In genomic region chr17:42087736-42088705, GRCh38 we compare ENCODE assay signal across 1 cellular context.
TF ChIP-seq lines count a peak whose summit lies in the region.

No MANE protein-coding gene starts in this region.

TF ChIP-seq in HepG2, 621 proteins besides CTCF, POLR2A, EP300 and RAD21 (continued from another document and continues in another):
- TF ChIP-seq SSRP1 (CRISPR knock-in tag; IDR thresholded peaks at IDR 0.05) (peak; percentile 87), ZFP91 (CRISPR knock-in tag; IDR thresholded peaks at IDR 0.05; ENCODE audit: borderline replicate concordance) (peak; percentile 81; the same call in 1 of the 2 replicates), NCOA2 (CRISPR knock-in tag; IDR thresholded peaks at IDR 0.05) (peak; percentile 81), SRSF9 (IDR thresholded peaks at IDR 0.05; ENCODE audit: borderline replicate concordance, insufficient read depth, low read depth, low read length, poor library complexity, severe bottlenecking) (no peak), SNAPC5 (CRISPR knock-in tag; IDR thresholded peaks at IDR 0.05; ENCODE audit: borderline replicate concordance) (no peak), THRA (CRISPR knock-in tag; IDR thresholded peaks at IDR 0.05; ENCODE audit: borderline replicate concordance) (peak; percentile 53), ZNF619 (CRISPR knock-in tag; IDR thresholded peaks at IDR 0.05) (peak; percentile 60; the same call in 1 of the 2 replicates), GZF1 (CRISPR knock-in tag; IDR thresholded peaks at IDR 0.05) (no peak), KDM4B (CRISPR knock-in tag; IDR thresholded peaks at IDR 0.05) (no peak), SMAD3 (CRISPR knock-in tag; IDR thresholded peaks at IDR 0.05) (0 out of 2 replicates have a peak, but pooled peaks have one; percentile 54), SETDB1 (CRISPR knock-in tag; IDR thresholded peaks at IDR 0.05; ENCODE audit: borderline replicate concordance) (no peak), NCOA1 (CRISPR knock-in tag; IDR thresholded peaks at IDR 0.05) (no peak; the same call in 1 of the 2 replicates), RORA (CRISPR knock-in tag; IDR thresholded peaks at IDR 0.05) (no peak), TGIF2 (CRISPR knock-in tag; IDR thresholded peaks at IDR 0.05) (0 out of 2 replicates have a peak, but pooled peaks have one; percentile 39), TCF7L2 (IDR thresholded peaks at IDR 0.05; ENCODE audit: low read depth, low read length) (no peak), ZNF615 (CRISPR knock-in tag; IDR thresholded peaks at IDR 0.05; ENCODE audit: borderline replicate concordance) (no peak), ZNF503 (CRISPR knock-in tag; IDR thresholded peaks at IDR 0.05) (peak; percentile 60; the same call in 1 of the 2 replicates), ZNF549 (CRISPR knock-in tag; IDR thresholded peaks at IDR 0.05) (no peak), ZNF3 (CRISPR knock-in tag; IDR thresholded peaks at IDR 0.05) (peak; percentile 97), NFKB2 (CRISPR knock-in tag; IDR thresholded peaks at IDR 0.05; ENCODE audit: borderline replicate concordance) (no peak; the same call in 1 of the 2 replicates), ZNF639 (CRISPR knock-in tag; conservative IDR thresholded peaks at IDR 0.05) (0 out of 2 replicates have a peak, but pooled peaks have one; percentile 24), GTF3A (CRISPR knock-in tag; conservative IDR thresholded peaks at IDR 0.05) (no peak), FOXO1 (CRISPR knock-in tag; IDR thresholded peaks at IDR 0.05) (peak; percentile 55; the same call in 1 of the 2 replicates), ZNF12 (CRISPR knock-in tag; IDR thresholded peaks at IDR 0.05) (peak; percentile 70; the same call in 1 of the 2 replicates), ARID5B (CRISPR knock-in tag; IDR thresholded peaks at IDR 0.05) (peak; percentile 27), ZFYVE20 (CRISPR knock-in tag; IDR thresholded peaks at IDR 0.05; ENCODE audit: borderline replicate concordance, low read depth) (no peak), ZMAT3 (CRISPR knock-in tag; conservative IDR thresholded peaks at IDR 0.05) (no peak), TFDP1 (CRISPR knock-in tag; IDR thresholded peaks at IDR 0.05; ENCODE audit: borderline replicate concordance) (peak; percentile 29; the same call in 1 of the 2 replicates), MIXL1 (CRISPR knock-in tag; IDR thresholded peaks at IDR 0.05) (no peak; the same call in 1 of the 2 replicates), RFX5 (IDR thresholded peaks at IDR 0.05; ENCODE audit: low read depth, low read length) (no peak), ZNF143 (CRISPR knock-in tag; IDR thresholded peaks at IDR 0.05) (no peak), DNMT3B (CRISPR knock-in tag; conservative IDR thresholded peaks at IDR 0.05) (0 out of 2 replicates have a peak, but pooled peaks have one; percentile 19), GLI4 (CRISPR knock-in tag; IDR thresholded peaks at IDR 0.05; ENCODE audit: borderline replicate concordance) (no peak), THAP7 (CRISPR knock-in tag; IDR thresholded peaks at IDR 0.05) (no peak), SOX5 (CRISPR knock-in tag; IDR thresholded peaks at IDR 0.05; ENCODE audit: borderline replicate concordance) (peak; percentile 59; the same call in 1 of the 2 replicates), CHD4 (IDR thresholded peaks at IDR 0.05; ENCODE audit: borderline replicate concordance, low read length) (peak; percentile 95), ZBTB38 (CRISPR knock-in tag; IDR thresholded peaks at IDR 0.05) (0 out of 2 replicates have a peak, but pooled peaks have one; percentile 30), ZNF362 (CRISPR knock-in tag; IDR thresholded peaks at IDR 0.05; ENCODE audit: borderline replicate concordance) (0 out of 2 replicates have a peak, but pooled peaks have one; percentile 39), ZNF331 (CRISPR knock-in tag; IDR thresholded peaks at IDR 0.05) (0 out of 2 replicates have a peak, but pooled peaks have one; percentile 24), PRPF4 (IDR thresholded peaks at IDR 0.05; ENCODE audit: low read depth, low read length, poor library complexity, severe bottlenecking) (no peak), MEIS1 (CRISPR knock-in tag; IDR thresholded peaks at IDR 0.05; ENCODE audit: borderline replicate concordance) (no peak; the same call in 1 of the 2 replicates), KDM3A (CRISPR knock-in tag; IDR thresholded peaks at IDR 0.05; ENCODE audit: low read depth) (0 out of 2 replicates have a peak, but pooled peaks have one; percentile 57), TCF12 (IDR thresholded peaks at IDR 0.05) (no peak), TCF12 (CRISPR knock-in tag; IDR thresholded peaks at IDR 0.05) (no peak), ZBTB7B (CRISPR knock-in tag; IDR thresholded peaks at IDR 0.05) (peak; percentile 95), XRCC5 (optimal IDR thresholded peaks at IDR 0.05; ENCODE audit: low read length) (peak; percentile 95), ZNF280B (CRISPR knock-in tag; IDR thresholded peaks at IDR 0.05; ENCODE audit: borderline replicate concordance) (no peak; the same call in 1 of the 2 replicates), AKAP8 (CRISPR knock-in tag; IDR thresholded peaks at IDR 0.05) (no peak), ZNF383 (CRISPR knock-in tag; IDR thresholded peaks at IDR 0.05; ENCODE audit: borderline replicate concordance) (0 out of 2 replicates have a peak, but pooled peaks have one; percentile 60), ZNF724P (CRISPR knock-in tag; IDR thresholded peaks at IDR 0.05; ENCODE audit: borderline replicate concordance) (0 out of 2 replicates have a peak, but pooled peaks have one; percentile 24)
